13 cellular contexts compared by ENCODE assay signal in the genomic region with DNA sequence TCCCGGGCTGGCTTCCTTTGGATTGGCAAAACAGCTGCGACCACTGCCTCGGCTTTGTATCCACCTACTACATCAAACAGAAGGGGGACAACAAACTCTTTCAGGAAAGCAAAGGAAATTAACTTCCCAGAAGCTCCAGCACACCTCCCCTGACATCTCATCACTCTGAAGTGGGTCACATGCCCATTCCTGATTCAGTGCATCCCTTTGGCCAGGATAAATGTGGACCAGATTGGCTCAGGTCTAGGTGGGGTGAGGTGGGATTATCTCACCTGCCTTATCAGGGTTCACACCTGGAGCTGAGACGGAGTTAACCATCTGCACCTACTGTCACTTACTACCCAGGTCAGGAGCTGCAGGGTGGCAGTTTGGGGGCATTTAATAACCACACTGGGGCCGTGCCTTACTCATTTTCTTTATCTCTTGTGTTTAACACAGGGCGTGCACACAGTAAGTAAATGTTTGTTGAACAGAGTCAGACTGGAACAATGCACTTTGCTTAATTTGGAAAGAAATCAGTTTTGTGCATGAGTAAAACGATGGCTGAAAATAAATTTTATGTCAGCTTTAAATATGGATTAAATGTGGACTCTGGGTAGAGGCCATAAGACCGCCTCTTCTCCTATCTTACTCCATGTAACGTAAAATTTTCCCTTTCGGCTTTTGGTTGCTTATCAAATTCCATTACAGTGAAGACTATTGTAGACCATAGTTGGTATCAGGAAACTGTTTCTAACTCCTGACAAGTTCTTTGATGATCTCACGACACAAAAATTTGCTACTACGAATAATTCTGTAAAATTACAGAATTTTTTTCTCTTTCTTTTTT. TPM values are rescaled to one million over a fixed set of nuclear protein-coding genes. Genes with fewer than 3 reads are reported as not detected.
DNase-seq lines count a peak whose midpoint lies in the region; ATAC-seq and TF ChIP-seq lines count a peak whose summit lies in the region.
"Had no signal": no experiment of that assay in that cellular context is flagged by ENCODE, and none has a peak within 500 bp of the region (broad histone marks: within the 10 kb centered on the region; RNA-seq: fewer than 3 reads in every experiment).

No MANE protein-coding gene starts in this region.

- no peak for TF ChIP-seq CTCF in LNCaP clone FGC (IDR thresholded peaks at IDR 0.05; ENCODE audit: control insufficient read depth, extremely low read depth, insufficient read depth)
- no peak for TF ChIP-seq CTCF in transverse colon (IDR thresholded peaks at IDR 0.05)
- no peak for TF ChIP-seq CTCF in GM10266 (IDR thresholded peaks at IDR 0.05; ENCODE audit: control insufficient read depth, insufficient read depth, low read depth, missing control alignments)

- ATAC-seq in HG03095 (IDR thresholded peaks at IDR 0.05; ENCODE audit: unreplicated experiment): no peak
- ATAC-seq: natural killer cell; stimulated activated memory B cell treated with anti-CD40 and anti-IgM and Interleukin-4, amounts not matched to agents 10 μg/mL and 1 μg/mL and 100 μg/mL, for 72 hours had no signal

- no peak overlapping the region for H3K4me3 ChIP-seq in LNCaP clone FGC (ENCODE audit: low read depth, low read length)
- no peak overlapping the region for H3K4me3 ChIP-seq in transverse colon
- H3K4me3 ChIP-seq: HAP-1 had no signal

- no peak for TF ChIP-seq POLR2A in transverse colon (IDR thresholded peaks at IDR 0.05)

- intact Hi-C loops in transverse colon (cut with DNase I; ENCODE audit: low total_unique reads): no loop called here

- H3K36me3 ChIP-seq in transverse colon: no peaks in the 10 kb centered on the region
- H3K36me3 ChIP-seq: HAP-1 had no signal

- H3K27ac ChIP-seq in layer of hippocampus (ENCODE audit: low read depth, low read length) (peak overlapping the region; percentile 40), transverse colon (peak overlapping the region in 2 of 4 donors; percentile 36 to 50)
- H3K27ac ChIP-seq: KMS-11 had no signal

- TF ChIP-seq EP300 in transverse colon (IDR thresholded peaks at IDR 0.05; ENCODE audit: low read depth): no peak

- DNase-seq in LNCaP clone FGC (ENCODE audit: low read depth) (peak; percentile 11), dermis blood vessel endothelial cell (peak; percentile 89), transverse colon (peak; percentile 14), GM10266 (ENCODE audit: extremely low spot score) (no peak), NCI-H524 treated with DMSO at 0.1 percent for 48 hours (lab: John Stamatoyannopoulos, UW) (no peak)
- DNase-seq: activated CD8-positive, alpha-beta memory T cell treated with anti-CD3 and anti-CD28 coated beads for 24 hours; natural killer cell; T-helper 9 cell had no signal

- 41 to 45% methylated on average over 8 to 12 of the region's 12 CpGs for WGBS in transverse colon (ENCODE audit: low coverage in 1 of 2), 2 donors

- H3K27me3 ChIP-seq in layer of hippocampus (ENCODE audit: control insufficient read depth, insufficient read depth, low read length): no peaks in the 10 kb centered on the region
- no peaks in the 10 kb centered on the region for H3K27me3 ChIP-seq in transverse colon

- peaks cover 0 to 30% (median 15%) of the 10 kb centered on the region in 4 donors for H3K4me1 ChIP-seq in transverse colon

- H3K9me3 ChIP-seq in transverse colon: no peaks in the 10 kb centered on the region
- H3K9me3 ChIP-seq: HAP-1 had no signal

- in situ Hi-C loops in transverse colon (cut with MboI; ENCODE audit: low pct_ligation_motif_present in 1 of 4, low pct_unique_long_range_greater_than_20kb in 1 of 4, low sequenced_read_pairs in 3 of 4): no loop called here

RNA-seq across cellular contexts. Expression of gene IQCK, which starts 36.0 kb away (rescaled TPM):
- total RNA-seq in dermis blood vessel endothelial cell (10.5 and 16.7 TPM in 2 replicates), transverse colon (10 to 100 TPM in 3 of 4 donors, 1 to 10 TPM in 1; 8.3 to 18.2 (median 12.7) TPM)

RNA-seq across cellular contexts. Expression of gene KNOP1, which starts 36.0 kb away (rescaled TPM):
- total RNA-seq in dermis blood vessel endothelial cell: 15.8 and 16.3 TPM in 2 replicates
- 10 to 100 TPM in 3 of 4 donors, 1 to 10 TPM in 1; 4.4 to 25.8 (median 12.7) TPM for total RNA-seq in transverse colon

Comparison
In these comparisons a context has a peak if more than half of its experiments do, and no peak if none do; other contexts are left out.
1. DNase-seq: peak in LNCaP clone FGC (single experiment), dermis blood vessel endothelial cell (single experiment) and transverse colon (single experiment); none in GM10266 (single experiment) and NCI-H524 treated with DMSO at 0.1 percent for 48 hours (single experiment).